ENCODE assay signal across 32 cellular contexts in genomic region chr2:15580451-15580850, GRCh38.
"Had no signal": no experiment of that assay in that cellular context is flagged by ENCODE, and none has a peak within 500 bp of the region (broad histone marks: within the 10 kb centered on the region; RNA-seq: fewer than 3 reads in every experiment).

No MANE protein-coding gene starts in this region.

- H3K27me3 ChIP-seq: brain microvascular endothelial cell, gastroesophageal sphincter, heart right ventricle had no signal

- H3K4me1 Mint-ChIP-seq: activated T-helper 17 cell treated with anti-CD3 and anti-CD28 coated beads, Interleukin-2, amount 50 U/mL, for 72 hours had no signal

- H3K36me3 ChIP-seq: brain microvascular endothelial cell, esophagus squamous epithelium, gastroesophageal sphincter, heart right ventricle, WERI-Rb-1 had no signal

- H3K27ac Mint-ChIP-seq: activated B cell treated with CpG ODN at 0.5 μM for 24 hours; activated CD8-positive, alpha-beta T cell treated with anti-CD3 and anti-CD28 coated beads for 36 hours; activated naive CD8-positive, alpha-beta T cell; activated T-helper 17 cell treated with anti-CD3 and anti-CD28 coated beads, Interleukin-2, amount 50 U/mL, for 72 hours; dendritic cell treated with granulocyte-macrophage colony-stimulating factor and Interleukin-4, amounts not matched to agents 40 ng/mL and 50 ng/mL, for 4 days; endodermal cell; T-helper 1 cell treated with Interleukin-12 subunit alpha and Interleukin-12 subunit beta and Interleukin-4 antibody, amounts not matched to agents 30 μg/mL and 1 μg/mL, for 36 hours had no signal

- FAIRE-seq: astrocyte, bronchial epithelial cell had no signal

- H3K4me3 ChIP-seq: coronary artery, dorsolateral prefrontal cortex, esophagus squamous epithelium, gastroesophageal sphincter, heart right ventricle had no signal

- H3K4me3 Mint-ChIP-seq: activated B cell treated with CpG ODN at 0.5 μM for 24 hours; activated CD8-positive, alpha-beta T cell treated with anti-CD3 and anti-CD28 coated beads for 36 hours; activated naive CD8-positive, alpha-beta T cell; activated T-cell treated with anti-CD3 and anti-CD28 coated beads, Interleukin-2, amount 50 U/mL, for 4 hours; activated T-helper 17 cell treated with anti-CD3 and anti-CD28 coated beads, Interleukin-2, amount 50 U/mL, for 72 hours; central memory CD8-positive, alpha-beta T cell; dendritic cell treated with granulocyte-macrophage colony-stimulating factor and Interleukin-4, amounts not matched to agents 40 ng/mL and 50 ng/mL, for 4 days; endodermal cell; T-helper 1 cell treated with Interleukin-12 subunit alpha and Interleukin-12 subunit beta and Interleukin-4 antibody, amounts not matched to agents 30 μg/mL and 1 μg/mL, for 36 hours had no signal

- H3K36me3 Mint-ChIP-seq: activated naive CD8-positive, alpha-beta T cell had no signal

- H3K9me3 Mint-ChIP-seq: activated B cell treated with CpG ODN at 0.5 μM for 24 hours; activated CD8-positive, alpha-beta T cell treated with anti-CD3 and anti-CD28 coated beads for 36 hours; activated T-cell treated with anti-CD3 and anti-CD28 coated beads, Interleukin-2, amount 50 U/mL, for 4 hours; activated T-helper 17 cell treated with anti-CD3 and anti-CD28 coated beads, Interleukin-2, amount 50 U/mL, for 72 hours; central memory CD8-positive, alpha-beta T cell; dendritic cell treated with granulocyte-macrophage colony-stimulating factor and Interleukin-4, amounts not matched to agents 40 ng/mL and 50 ng/mL, for 4 days; endodermal cell; T-helper 1 cell treated with Interleukin-12 subunit alpha and Interleukin-12 subunit beta and Interleukin-4 antibody, amounts not matched to agents 30 μg/mL and 1 μg/mL, for 36 hours had no signal

- H3K27ac ChIP-seq: brain microvascular endothelial cell, coronary artery, dorsolateral prefrontal cortex, epithelial cell of prostate, esophagus squamous epithelium, gastroesophageal sphincter, heart right ventricle, WERI-Rb-1 had no signal

- H3K27me3 Mint-ChIP-seq: central memory CD8-positive, alpha-beta T cell; dendritic cell treated with granulocyte-macrophage colony-stimulating factor and Interleukin-4, amounts not matched to agents 40 ng/mL and 50 ng/mL, for 4 days had no signal

- H3K4me1 ChIP-seq: esophagus squamous epithelium, gastroesophageal sphincter had no signal

- H3K9me3 ChIP-seq: esophagus squamous epithelium, gastroesophageal sphincter, heart right ventricle had no signal

- DNase-seq: activated B cell treated with CpG ODN at 0.5 μM for 24 hours; activated CD4-positive, alpha-beta T cell treated with anti-CD3 and anti-CD28 coated beads for 48 hours; activated CD4-positive, alpha-beta T cell treated with anti-CD3 and anti-CD28 coated beads, Interleukin-2, amount 50 U/mL, for 1 hour; activated CD4-positive, alpha-beta T cell treated with anti-CD3 and anti-CD28 coated beads, Interleukin-2, amount 50 U/mL, for 48 hours; activated CD8-positive, alpha-beta memory T cell treated with anti-CD3 and anti-CD28 coated beads for 24 hours; activated CD8-positive, alpha-beta T cell treated with anti-CD3 and anti-CD28 coated beads for 36 hours; activated effector memory CD4-positive, alpha-beta T cell treated with Interleukin-2 at 50 U/mL for 16 hours; activated gamma-delta T cell treated with Interleukin-2 at 50 U/mL for 16 hours; activated naive CD4-positive, alpha-beta T cell treated with anti-CD3 and anti-CD28 coated beads, Interleukin-2, amount 50 U/mL, for 16 hours; activated naive CD4-positive, alpha-beta T cell treated with Interleukin-2 at 50 U/mL for 16 hours; activated T-cell treated with anti-CD3 and anti-CD28 coated beads, Interleukin-2, amount 50 U/mL, for 4 hours; amniotic stem cell; anterior cingulate cortex; brain microvascular endothelial cell; dorsolateral prefrontal cortex; effector memory CD4-positive, alpha-beta T cell; endodermal cell; esophagus squamous epithelium; foreskin melanocyte; heart right ventricle; T-helper 9 cell; WERI-Rb-1 had no signal
